Comparison of ENCODE assay signal across 27 cellular contexts in the genomic region with DNA sequence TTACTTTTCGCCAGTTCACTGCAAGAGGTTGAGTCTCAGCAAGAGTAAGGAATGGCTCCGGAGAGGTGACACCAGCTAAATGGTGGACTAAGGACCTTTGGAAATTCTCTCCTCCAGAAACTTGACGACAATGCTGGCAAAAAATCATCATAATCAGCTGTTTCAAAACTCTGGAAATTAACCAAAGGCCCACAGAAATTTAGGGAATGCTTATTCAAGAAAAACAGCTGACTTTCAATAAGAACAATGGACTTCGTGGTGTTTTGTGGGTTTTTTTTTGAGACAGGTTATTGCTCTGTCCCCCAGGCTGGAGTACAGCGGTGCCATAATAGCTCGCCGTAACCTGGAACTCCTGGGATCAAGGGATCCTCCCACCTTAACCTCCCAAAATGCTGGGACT.
"Had no signal": no experiment of that assay in that cellular context is flagged by ENCODE, and none has a peak within 500 bp of the region (broad histone marks: within the 10 kb centered on the region; RNA-seq: fewer than 3 reads in every experiment).

No MANE protein-coding gene starts in this region.

- DNase-seq: natural killer cell; occipital lobe; ovary; psoas muscle; right cardiac atrium; spleen; stimulated activated CD4-positive, alpha-beta T cell treated with anti-CD3 and anti-CD28 coated beads, Interleukin-12 subunit alpha, Interleukin-12 subunit beta, amount 100 ng/mL, for 4 hours; stimulated activated CD4-positive, alpha-beta T cell treated with anti-CD3 and anti-CD28 coated beads, Interleukin-1b, Interleukin-23, amount 100 ng/mL, for 48 hours; stimulated activated CD4-positive, alpha-beta T cell treated with anti-CD3 and anti-CD28 coated beads, Interleukin-4, amount 100 ng/mL, for 24 hours; stimulated activated naive B cell treated with anti-CD40 and anti-IgM and Interleukin-4, amounts not matched to agents 10 μg/mL and 1 μg/mL and 100 μg/mL, for 72 hours; stimulated activated naive CD4-positive, alpha-beta T cell treated with Interleukin-2 at 50 U/mL for 16 hours; stomach; thyroid gland; trophoblast cell; upper lobe of left lung had no signal

- H3K4me3 ChIP-seq: neural progenitor cell, ovary, psoas muscle, right lobe of liver, skin epidermis, smooth muscle cell, spleen, stomach, thoracic aorta, thyroid gland, tibial nerve, upper lobe of left lung, vagina had no signal

- H3K9me3 ChIP-seq: ovary, thyroid gland had no signal

- H3K9ac ChIP-seq: neural progenitor cell, parathyroid adenoma had no signal

- H3K4me1 Mint-ChIP-seq: natural killer cell; nephron; neural progenitor cell; stimulated activated effector memory CD8-positive, alpha-beta T cell treated with anti-CD3 and anti-CD28 coated beads, Interleukin-12 subunit alpha, Interleukin-12 subunit beta, amount 100 ng/mL, for 72 hours; stimulated activated naive B cell treated with anti-CD40 and anti-IgM and Interleukin-4, amounts not matched to agents 10 μg/mL and 1 μg/mL and 100 μg/mL, for 72 hours had no signal

- H3K36me3 ChIP-seq: neural progenitor cell, ovary, right lobe of liver, spleen, stomach, thoracic aorta, thyroid gland, tibial nerve, upper lobe of left lung, vagina had no signal

- H3K27ac ChIP-seq: neural progenitor cell, ovary, psoas muscle, right lobe of liver, skin epidermis, spleen, stomach, thoracic aorta, thyroid gland, tibial nerve, upper lobe of left lung, vagina had no signal

- ATAC-seq: natural killer cell; psoas muscle; right cardiac atrium; right lobe of liver; stimulated activated effector memory CD8-positive, alpha-beta T cell treated with anti-CD3 and anti-CD28 coated beads, Interleukin-12 subunit alpha, Interleukin-12 subunit beta, amount 100 ng/mL, for 72 hours; stimulated activated naive B cell treated with anti-CD40 and anti-IgM and Interleukin-4, amounts not matched to agents 10 μg/mL and 1 μg/mL and 100 μg/mL, for 72 hours had no signal

- H3K27me3 ChIP-seq: ovary, right lobe of liver, thyroid gland, vagina had no signal

- H3K36me3 Mint-ChIP-seq: neural progenitor cell; stimulated activated effector memory CD8-positive, alpha-beta T cell treated with anti-CD3 and anti-CD28 coated beads, Interleukin-12 subunit alpha, Interleukin-12 subunit beta, amount 100 ng/mL, for 72 hours had no signal

- H3K27ac Mint-ChIP-seq: natural killer cell; nephron; neural progenitor cell; progenitor cell of endocrine pancreas; stimulated activated effector memory CD8-positive, alpha-beta T cell treated with anti-CD3 and anti-CD28 coated beads, Interleukin-12 subunit alpha, Interleukin-12 subunit beta, amount 100 ng/mL, for 72 hours; stimulated activated naive B cell treated with anti-CD40 and anti-IgM and Interleukin-4, amounts not matched to agents 10 μg/mL and 1 μg/mL and 100 μg/mL, for 72 hours; stimulated activated naive CD8-positive, alpha-beta T cell treated with anti-CD3 and anti-CD28 coated beads, Interleukin-15, Interleukin-2, amounts not matched to agents 100 ng/mL and 50 ng/mL, for 24 hours had no signal

- H3K4me1 ChIP-seq: neural progenitor cell, psoas muscle, right lobe of liver, stomach, thyroid gland, tibial nerve had no signal

- H3K4me3 Mint-ChIP-seq: natural killer cell; nephron; neural progenitor cell; stimulated activated effector memory CD8-positive, alpha-beta T cell treated with anti-CD3 and anti-CD28 coated beads, Interleukin-12 subunit alpha, Interleukin-12 subunit beta, amount 100 ng/mL, for 72 hours; stimulated activated naive B cell treated with anti-CD40 and anti-IgM and Interleukin-4, amounts not matched to agents 10 μg/mL and 1 μg/mL and 100 μg/mL, for 72 hours; stimulated activated naive CD8-positive, alpha-beta T cell treated with anti-CD3 and anti-CD28 coated beads, Interleukin-15, Interleukin-2, amounts not matched to agents 100 ng/mL and 50 ng/mL, for 24 hours had no signal
